In the genomic region with DNA sequence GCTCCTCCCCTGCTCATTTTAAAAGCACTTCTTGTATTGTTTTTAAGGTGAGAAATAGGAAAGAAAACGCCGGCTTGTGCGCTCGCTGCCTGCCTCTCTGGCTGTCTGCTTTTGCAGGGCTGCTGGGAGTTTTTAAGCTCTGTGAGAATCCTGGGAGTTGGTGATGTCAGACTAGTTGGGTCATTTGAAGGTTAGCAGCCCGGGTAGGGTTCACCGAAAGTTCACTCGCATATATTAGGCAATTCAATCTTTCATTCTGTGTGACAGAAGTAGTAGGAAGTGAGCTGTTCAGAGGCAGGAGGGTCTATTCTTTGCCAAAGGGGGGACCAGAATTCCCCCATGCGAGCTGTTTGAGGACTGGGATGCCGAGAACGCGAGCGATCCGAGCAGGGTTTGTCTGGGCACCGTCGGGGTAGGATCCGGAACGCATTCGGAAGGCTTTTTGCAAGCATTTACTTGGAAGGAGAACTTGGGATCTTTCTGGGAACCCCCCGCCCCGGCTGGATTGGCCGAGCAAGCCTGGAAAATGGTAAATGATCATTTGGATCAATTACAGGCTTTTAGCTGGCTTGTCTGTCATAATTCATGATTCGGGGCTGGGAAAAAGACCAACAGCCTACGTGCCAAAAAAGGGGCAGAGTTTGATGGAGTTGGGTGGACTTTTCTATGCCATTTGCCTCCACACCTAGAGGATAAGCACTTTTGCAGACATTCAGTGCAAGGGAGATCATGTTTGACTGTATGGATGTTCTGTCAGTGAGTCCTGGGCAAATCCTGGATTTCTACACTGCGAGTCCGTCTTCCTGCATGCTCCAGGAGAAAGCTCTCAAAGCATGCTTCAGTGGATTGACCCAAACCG, we compare ENCODE assay signal across 9 cellular contexts. TPM values are rescaled to one million over a fixed set of nuclear protein-coding genes. Genes with fewer than 3 reads are reported as not detected.
DNase-seq lines count a peak whose midpoint lies in the region; ATAC-seq and TF ChIP-seq lines count a peak whose summit lies in the region.
"Had no signal": no experiment of that assay in that cellular context is flagged by ENCODE, and none has a peak within 500 bp of the region (broad histone marks: within the 10 kb centered on the region; RNA-seq: fewer than 3 reads in every experiment).

A gene (plus strand): TSS at position 261 of the 859 bp plus-strand sequence. CDS start 469 bp downstream, at position 730.

- H4K20me1 ChIP-seq in fibroblast of lung (ENCODE audit: control insufficient read depth, extremely low read depth, insufficient read depth, low read length): no peaks in the 10 kb centered on the region

- H3K4me2 ChIP-seq in fibroblast of lung (ENCODE audit: extremely low read depth, insufficient read depth, low read length): peak within 1 kb of the TSS; percentile 93

- H3K36me3 ChIP-seq in fibroblast of lung (ENCODE audit: control insufficient read depth, insufficient read depth, low read length) (no peaks in the 10 kb centered on the region), mucosa of rectum (ENCODE audit: control insufficient read depth in 2 of 2, insufficient read depth in 2 of 2, low read length in 2 of 2) (no peaks in the 10 kb centered on the region), uterus (no peaks in the 10 kb centered on the region)

- H3K79me2 ChIP-seq in fibroblast of lung (ENCODE audit: control insufficient read depth, insufficient read depth, low read length): peaks cover 1% of the 10 kb centered on the region

- TF ChIP-seq CTCF in fibroblast of lung (conservative IDR thresholded peaks at IDR 0.05 in 1 of 2, IDR thresholded peaks at IDR 0.05 in 1 of 2; ENCODE audit: low read depth in 1 of 2, low read length in 2 of 2) (no peak), uterus (IDR thresholded peaks at IDR 0.05) (peak in 1 of 4 experiments; percentile 9)

- H3K27me3 ChIP-seq in fibroblast of lung (ENCODE audit: control insufficient read depth, insufficient read depth, low read length): no peaks in the 10 kb centered on the region
- H3K27me3 ChIP-seq in mucosa of rectum (ENCODE audit: control insufficient read depth in 2 of 2, insufficient read depth in 2 of 2, low read length in 2 of 2): no peaks in the 10 kb centered on the region
- H3K27me3 ChIP-seq in uterus: no peaks in the 10 kb centered on the region

- H2AFZ ChIP-seq in fibroblast of lung (ENCODE audit: low read length): peak within 1 kb of the TSS; percentile 81

- H3K27ac ChIP-seq in fibroblast of lung (ENCODE audit: insufficient read depth, low read length): peak within 1 kb of the TSS; percentile 88
- H3K27ac ChIP-seq in mucosa of rectum (ENCODE audit: low read depth in 2 of 2, low read length in 2 of 2): peak within 1 kb of the TSS; percentile 53 to 65
- H3K27ac ChIP-seq in uterus: peak within 1 kb of the TSS; percentile 95 to 96

- intact Hi-C loops in uterus (cut with DNase I; ENCODE audit: low total_unique reads): loop anchor here (10.0 kb wide), 1 partner anchor 157 kb away; no protein-coding TSS in a partner anchor

- ATAC-seq in GM18499 (IDR thresholded peaks at IDR 0.05; ENCODE audit: insufficient read depth, unreplicated experiment): peak; percentile 71
- peak; percentile 73 for ATAC-seq in HG03432 (IDR thresholded peaks at IDR 0.05; ENCODE audit: unreplicated experiment)
- no peak for ATAC-seq in GM21717 (IDR thresholded peaks at IDR 0.05; ENCODE audit: unreplicated experiment)

- peak within 1 kb of the TSS; percentile 72 for H3K9ac ChIP-seq in fibroblast of lung (ENCODE audit: insufficient read depth, low read length)
- peak within 1 kb of the TSS in 1 of 2 donors; percentile 54 for H3K9ac ChIP-seq in mucosa of rectum (ENCODE audit: low read depth in 1 of 2, low read length in 2 of 2)

- peaks cover 3% of the 10 kb centered on the region for H3K4me1 ChIP-seq in fibroblast of lung (ENCODE audit: control insufficient read depth, extremely low read depth, insufficient read depth, low read length)
- H3K4me1 ChIP-seq in mucosa of rectum (ENCODE audit: control insufficient read depth in 2 of 2, insufficient read depth in 2 of 2, low read length in 2 of 2): no peaks in the 10 kb centered on the region
- peaks cover 4 to 5% of the 10 kb centered on the region in 2 donors for H3K4me1 ChIP-seq in uterus

- H3K4me3 ChIP-seq in fibroblast of lung (replicated peaks in 1 of 4; ENCODE audit: control extremely low read depth in 1 of 4, insufficient read depth in 1 of 4, low read depth in 3 of 4, low read length in 4 of 4): peak within 1 kb of the TSS; percentile 68 to 84 (median 76)
- H3K4me3 ChIP-seq in mucosa of rectum (ENCODE audit: low read length in 2 of 2): peak within 1 kb of the TSS; percentile 61 to 79
- H3K4me3 ChIP-seq in uterus: peak within 1 kb of the TSS; percentile 65 to 66

- H3K9me3 ChIP-seq in fibroblast of lung (ENCODE audit: control insufficient read depth, insufficient read depth, low read depth, low read length) (no peaks in the 10 kb centered on the region), mucosa of rectum (ENCODE audit: control insufficient read depth in 2 of 2, low read length in 2 of 2) (no peaks in the 10 kb centered on the region), uterus (no peaks in the 10 kb centered on the region)

- peak; percentile 84 to 86 for TF ChIP-seq POLR2A in uterus (IDR thresholded peaks at IDR 0.05)

- peak; percentile 25 for DNase-seq in SKM-1 (lab: John Stamatoyannopoulos, UW; ENCODE audit: unreplicated experiment)
- DNase-seq in fibroblast of lung (ENCODE audit: low read depth in 2 of 2): peak; percentile 96 to 97
- peak; percentile 79 to 89 for DNase-seq in uterus
- DNase-seq in activated gamma-delta T cell (lab: John Stamatoyannopoulos, UW): no peak

RNA-seq across cellular contexts. Expression of the gene that starts here (rescaled TPM):
- total RNA-seq in fibroblast of lung (9.4 and 10.3 TPM in 2 replicates), uterus (10 to 100 TPM in 3 of 4 donors, 1 to 10 TPM in 1; 6.7 to 63.0 (median 14.5) TPM)
- polyA plus RNA-seq in fibroblast of lung: 2.3 and 13.3 TPM in 2 replicates
- 1.5 and 7.2 TPM in 2 replicates for polyA plus RNA-seq in fibroblast of lung (2012)
- polyA minus RNA-seq in fibroblast of lung (ENCODE audit: low replicate concordance): 4.4 and 6.8 TPM in 2 replicates
- total RNA-seq: T-helper 2 cell treated with Interferon-gamma antibody and Interleukin-4, amounts not matched to agents 100 ng/mL and 5 ng/mL, for 36 hours had no signal
